ENCODE assay signal across 8 cellular contexts in the genomic region with DNA sequence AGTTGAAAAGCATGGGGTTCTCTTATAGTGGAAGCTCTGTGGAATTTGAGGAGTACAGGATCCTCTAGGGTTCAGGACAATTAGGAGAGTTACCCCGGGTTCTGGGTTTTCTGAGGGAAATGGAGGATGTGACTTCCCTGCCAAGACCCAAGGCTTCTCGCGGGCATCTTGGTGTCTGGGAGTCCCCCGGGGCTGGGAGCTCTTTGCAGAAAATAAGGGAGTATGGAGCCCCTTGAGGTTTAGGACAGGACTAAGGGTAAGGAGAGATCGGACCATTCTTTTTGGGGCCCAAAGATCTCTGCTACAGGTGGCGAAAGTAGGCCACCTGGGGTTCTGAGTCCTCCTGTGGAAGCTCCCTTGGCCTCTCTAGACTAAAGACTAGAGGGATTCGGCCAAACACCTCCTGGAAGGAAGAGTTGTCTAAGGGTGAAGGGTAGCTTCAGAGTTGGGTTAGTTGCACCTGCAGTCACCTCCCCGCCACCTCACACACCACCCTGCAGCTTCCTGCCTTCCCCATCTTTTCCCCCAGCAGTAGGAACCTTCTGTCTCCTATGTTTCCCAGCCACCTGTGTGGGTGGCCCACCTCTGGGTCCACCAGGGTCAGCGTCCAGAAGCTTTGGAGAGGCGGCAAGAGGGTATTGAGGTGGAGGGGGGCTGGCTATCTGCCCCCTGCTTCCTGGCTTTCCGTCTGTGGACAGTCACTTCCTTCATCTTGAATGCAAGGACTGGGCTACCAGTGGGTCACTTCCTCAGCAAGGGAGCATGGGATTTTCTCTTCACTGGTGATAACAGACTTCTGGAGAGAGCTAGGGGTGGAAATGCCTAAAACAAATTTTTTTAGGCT. TPM values are rescaled to one million over a fixed set of nuclear protein-coding genes. Genes with fewer than 3 reads are reported as not detected.
A peak's percentile ranks its signal among the peaks of the same experiment; 100 is the strongest.
DNase-seq lines count a peak whose midpoint lies in the region; ATAC-seq and TF ChIP-seq lines count a peak whose summit lies in the region.

No MANE protein-coding gene starts in this region.

- peak overlapping the region; percentile 17 for H2AK5ac ChIP-seq in IMR-90 (ENCODE audit: low read depth, low read length)

- peaks cover 32% of the 10 kb centered on the region for H3K4me1 Mint-ChIP-seq in brain

- H2AFZ ChIP-seq in ACC112 (ENCODE audit: low read length, unreplicated experiment) (peak overlapping the region; percentile 85), IMR-90 (replicated peaks; ENCODE audit: low read length, poor library complexity) (peak overlapping the region; percentile 98)

- POLR2A ChIA-PET in IMR-90 (lab: Charles Lee; ENCODE audit: unreplicated experiment) = no interaction called here

- no peak overlapping the region for H3K18ac ChIP-seq in IMR-90 (ENCODE audit: low read depth, low read length)

- H3K9me3 ChIP-seq in IMR-90 (ENCODE audit: control insufficient read depth, insufficient read depth, low read length) (no peaks in the 10 kb centered on the region), mucosa of stomach (ENCODE audit: control insufficient read depth, low read length) (no peaks in the 10 kb centered on the region)

- BruUV-seq in IMR-90 (replicated peaks; lab: Mats Ljungman, UMichigan) = no TSS peak

- H3K27ac Mint-ChIP-seq in brain = peak overlapping the region in 2 of 5 experiments; percentile 38 to 69

- peak overlapping the region; percentile 87 for H3K56ac ChIP-seq in IMR-90 (ENCODE audit: extremely low read depth, insufficient read depth, low read length)

- H2BK20ac ChIP-seq in IMR-90 (ENCODE audit: low read depth, low read length) = no peak overlapping the region

- no peak overlapping the region for H3K27ac ChIP-seq in ACC112 (ENCODE audit: low read depth, low read length)
- peak overlapping the region; percentile 30; the same call in 1 of the 2 replicates for H3K27ac ChIP-seq in IMR-90 (ENCODE audit: insufficient read depth, low read length)

- no peak for TF ChIP-seq POLR2A in IMR-90 (IDR thresholded peaks at IDR 0.05; ENCODE audit: low read depth, low read length)

- H3K4me1 ChIP-seq in ACC112 (ENCODE audit: control insufficient read depth, insufficient read depth, low read length, unreplicated experiment) (peaks cover 8% of the 10 kb centered on the region), IMR-90 (ENCODE audit: control insufficient read depth, insufficient read depth, low read length) (peaks cover 4% of the 10 kb centered on the region; the same call in 1 of the 2 replicates), mucosa of stomach (ENCODE audit: control insufficient read depth, insufficient read depth, low read length) (peaks cover 52% of the 10 kb centered on the region)

- H3K4me2 ChIP-seq in IMR-90 (ENCODE audit: low read depth, low read length) = peak overlapping the region; percentile 75

- H2BK15ac ChIP-seq in IMR-90 (ENCODE audit: low read depth, low read length) = 0 out of 3 replicates have a peak overlapping the region, but pooled peaks have one; percentile 13

- H3K14ac ChIP-seq in IMR-90 (replicated peaks; ENCODE audit: low read depth, low read length) = peak overlapping the region; percentile 78

- peaks cover 4% of the 10 kb centered on the region for H3K36me3 Mint-ChIP-seq in brain

- peaks cover 3% of the 10 kb centered on the region for H3K27me3 Mint-ChIP-seq in brain

- no peak overlapping the region for H2BK5ac ChIP-seq in IMR-90 (ENCODE audit: low read depth, low read length, poor library complexity, severe bottlenecking)

- H4K91ac ChIP-seq in IMR-90 (ENCODE audit: insufficient read depth, low read depth, low read length) = 0 out of 2 replicates have a peak overlapping the region, but pooled peaks have one; percentile 50

- H3K9me3 Mint-ChIP-seq in brain = no peaks in the 10 kb centered on the region

- ATAC-seq in IMR-90 (ENCODE audit: low read depth) (peak; percentile 4), HG03378 (IDR thresholded peaks at IDR 0.05; ENCODE audit: unreplicated experiment) (no peak)

- dilution Hi-C loops in IMR-90 (cut with HindIII; ENCODE audit: low sequenced_read_pairs, unreplicated experiment) = no loop called here

- intact Hi-C loops in IMR-90 (cut with micrococcal nuclease) = loop anchor here (2.0 to 5.0 kb wide), 3 partner anchors 18 to 106 kb away; partner anchors contain the start of gene SELENOM

- H3K4me3 ChIP-seq in ACC112 (ENCODE audit: low read depth, low read length) = peak overlapping the region; percentile 89
- peak overlapping the region; percentile 80 for H3K4me3 ChIP-seq in IMR-90 (ENCODE audit: insufficient read depth, low read depth, low read length)
- peak overlapping the region; percentile 81 for H3K4me3 ChIP-seq in mucosa of stomach (ENCODE audit: low read length)

- H4K20me1 ChIP-seq in IMR-90 (ENCODE audit: insufficient read depth, low read length) = no peaks in the 10 kb centered on the region

- H3K36me3 ChIP-seq in ACC112 (ENCODE audit: insufficient read depth, low read length) (no peaks in the 10 kb centered on the region), IMR-90 (ENCODE audit: control insufficient read depth, insufficient read depth, low read length) (no peaks in the 10 kb centered on the region), mucosa of stomach (ENCODE audit: control insufficient read depth, insufficient read depth, low read length) (no peaks in the 10 kb centered on the region)

- in situ Hi-C loops in IMR-90 (cut with MboI; ENCODE audit: low sequenced_read_pairs) = no loop called here

- DNase-seq in IMR-90 (no peak), nucleus accumbens (lab: John Stamatoyannopoulos, UW) (no peak), globus pallidus (ENCODE audit: low spot score) (no peak), D341Med (ENCODE audit: low spot score) (no peak)

- H4K5ac ChIP-seq in IMR-90 (ENCODE audit: low read depth, low read length) = no peak overlapping the region

- H3K79me2 ChIP-seq in ACC112 (ENCODE audit: control insufficient read depth, insufficient read depth, low read length, unreplicated experiment) = no peaks in the 10 kb centered on the region

- H3K9me1 ChIP-seq in IMR-90 (ENCODE audit: insufficient read depth, low read length) = peaks cover 10% of the 10 kb centered on the region

- H3K9ac ChIP-seq in IMR-90 (ENCODE audit: low read depth, low read length) (peak overlapping the region; percentile 66), mucosa of stomach (ENCODE audit: low read length) (peak overlapping the region; percentile 95)

- H3K4me3 Mint-ChIP-seq in brain = peak overlapping the region; percentile 87 to 89 (median 88)

- peak overlapping the region; percentile 72 for H3K4ac ChIP-seq in IMR-90 (ENCODE audit: low read depth, low read length)

- 39% methylated on average over 5 of the region's 11 CpGs; no CpG with 5 or more reads in 1 of the 2 experiments for WGBS in IMR-90 (ENCODE audit: extremely low coverage in 2 of 2, insufficient read length in 1 of 2), 2 experiments

- peak overlapping the region; percentile 48 for H2AK9ac ChIP-seq in IMR-90 (replicated peaks; ENCODE audit: low read depth, low read length, poor library complexity)

- no peak overlapping the region for H2BK120ac ChIP-seq in IMR-90 (ENCODE audit: low read depth, low read length)

- peak overlapping the region; percentile 60 to 81; a peak in 2 of 4 replicates for H4K8ac ChIP-seq in IMR-90 (ENCODE audit: low read depth in 2 of 2, low read length in 2 of 2)

- H3K27me3 ChIP-seq in ACC112 (ENCODE audit: insufficient read depth, low read length) = no peaks in the 10 kb centered on the region
- no peaks in the 10 kb centered on the region for H3K27me3 ChIP-seq in IMR-90 (ENCODE audit: control insufficient read depth, insufficient read depth, low read length)
- no peaks in the 10 kb centered on the region for H3K27me3 ChIP-seq in mucosa of stomach (ENCODE audit: control insufficient read depth, insufficient read depth, low read length)

- H3K23ac ChIP-seq in IMR-90 (ENCODE audit: low read depth, low read length) = peak overlapping the region; percentile 84

- H3K79me1 ChIP-seq in IMR-90 (ENCODE audit: low read depth in 1 of 2, low read length in 2 of 2) = peaks cover 28 to 46% of the 10 kb centered on the region in 2 experiments

- no peak for TF ChIP-seq CTCF in IMR-90 (conservative IDR thresholded peaks at IDR 0.05; ENCODE audit: low read depth, low read length)
- TF ChIP-seq CTCF in brain (conservative IDR thresholded peaks at IDR 0.05) = no peak

- CTCF ChIA-PET in IMR-90 (lab: Yijun Ruan, JAX) = interaction anchor here (0.6 to 2.0 kb wide), 4 partner anchors 17 to 51 kb away, joined by 3 to 10 read pairs (median 4); no protein-coding TSS in a partner anchor

- no peak for TF ChIP-seq RAD21 in IMR-90 (IDR thresholded peaks at IDR 0.05; ENCODE audit: low read length)

TF ChIP-seq in IMR-90, 13 proteins besides CTCF, POLR2A, EP300 and RAD21:
- TF ChIP-seq NFE2L2 (IDR thresholded peaks at IDR 0.05; ENCODE audit: low read depth, low read length) = no peak
- TF ChIP-seq MAFK (IDR thresholded peaks at IDR 0.05; ENCODE audit: low read depth, low read length) = no peak
- TF ChIP-seq, protein P1, sequence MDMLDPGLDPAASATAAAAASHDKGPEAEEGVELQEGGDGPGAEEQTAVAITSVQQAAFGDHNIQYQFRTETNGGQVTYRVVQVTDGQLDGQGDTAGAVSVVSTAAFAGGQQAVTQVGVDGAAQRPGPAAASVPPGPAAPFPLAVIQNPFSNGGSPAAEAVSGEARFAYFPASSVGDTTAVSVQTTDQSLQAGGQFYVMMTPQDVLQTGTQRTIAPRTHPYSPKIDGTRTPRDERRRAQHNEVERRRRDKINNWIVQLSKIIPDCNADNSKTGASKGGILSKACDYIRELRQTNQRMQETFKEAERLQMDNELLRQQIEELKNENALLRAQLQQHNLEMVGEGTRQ (IDR thresholded peaks at IDR 0.05; ENCODE audit: low read depth, low read length) = no peak
- no peak for TF ChIP-seq CEBPB (IDR thresholded peaks at IDR 0.05; ENCODE audit: low read depth, low read length)
- no peak for TF ChIP-seq SMC3 (IDR thresholded peaks at IDR 0.05; ENCODE audit: low read depth, low read length)
- TF ChIP-seq RFX5 (IDR thresholded peaks at IDR 0.05; ENCODE audit: low read depth, low read length) = no peak
- no peak for TF ChIP-seq MAZ (IDR thresholded peaks at IDR 0.05; ENCODE audit: borderline replicate concordance, low read depth, low read length)

RNA-seq across cellular contexts. Expression of gene LIMK2, which starts 0.9 kb away (rescaled TPM):
- total RNA-seq in IMR-90 (2012; rRNA removed) = 25.0 and 31.9 TPM in 2 replicates
- 14.0 and 14.5 TPM in 2 replicates for polyA plus RNA-seq in IMR-90 (2012; rRNA removed)
- polyA plus RNA-seq in IMR-90 (2012; cell fraction: cytosol; rRNA removed) = 7.5 and 8.9 TPM in 2 replicates
- 24.8 and 31.3 TPM in 2 replicates for polyA plus RNA-seq in IMR-90 (2012; cell fraction: nucleus; rRNA removed; ENCODE audit: low replicate concordance)
- 20.5 TPM for polyA plus RNA-seq in brain (ENCODE audit: insufficient read depth, low read depth, low replicate concordance)

RNA-seq across cellular contexts. Expression of gene RNF185, which starts 53.0 kb away (rescaled TPM):
- total RNA-seq in IMR-90 (2012; rRNA removed) = 30.3 and 34.2 TPM in 2 replicates
- polyA plus RNA-seq in IMR-90 (2012; rRNA removed) = 33.6 and 38.7 TPM in 2 replicates
- 19.1 and 21.5 TPM in 2 replicates for polyA plus RNA-seq in IMR-90 (2012; cell fraction: cytosol; rRNA removed)
- polyA plus RNA-seq in IMR-90 (2012; cell fraction: nucleus; rRNA removed; ENCODE audit: low replicate concordance) = 16.0 and 45.2 TPM in 2 replicates
- polyA plus RNA-seq in brain (ENCODE audit: insufficient read depth, low read depth, low replicate concordance) = 26.1 TPM
